In genomic region chr1:205664399-205665108, GRCh38 we compare ENCODE assay signal across 13 cellular contexts. TPM values are rescaled to one million over a fixed set of nuclear protein-coding genes. Genes with fewer than 3 reads are reported as not detected.
DNase-seq lines count a peak whose midpoint lies in the region; ATAC-seq and TF ChIP-seq lines count a peak whose summit lies in the region.
"Had no signal": no experiment of that assay in that cellular context is flagged by ENCODE, and none has a peak within 500 bp of the region (broad histone marks: within the 10 kb centered on the region; RNA-seq: fewer than 3 reads in every experiment).

No MANE protein-coding gene starts in this region.

- POLR2A ChIA-PET in PC-3 (lab: Charles Lee; ENCODE audit: unreplicated experiment), result interaction anchor here (0.5 to 0.7 kb wide), 3 partner anchors 44 to 308 kb away, joined by 4 to 13 read pairs (median 7); no protein-coding TSS in a partner anchor

- CTCF ChIA-PET in PC-3 (lab: Charles Lee), result interaction anchor here (0.9 kb wide), 1 partner anchor 47 kb away, joined by 3 read pairs; no protein-coding TSS in a partner anchor

- BruUV-seq in PC-3 (replicated peaks; lab: Mats Ljungman, UMichigan), result no TSS peak

- peak; percentile 82 for ATAC-seq in PC-3
- ATAC-seq in GM19023 (IDR thresholded peaks at IDR 0.05; ENCODE audit: unreplicated experiment), result no peak
- ATAC-seq: naive thymus-derived CD4-positive, alpha-beta T cell; stimulated activated naive CD8-positive, alpha-beta T cell treated with anti-CD3 and anti-CD28 coated beads, Interleukin-15, amount 100 ng/mL, for 72 hours had no signal

- intact Hi-C loops in PC-3 (cut with micrococcal nuclease), result loop anchor here (2.0 kb wide), 1 partner anchor 16 kb away; the partner anchor contains the start of gene SLC45A3
- intact Hi-C loops in prostate gland (cut with DNase I), result loop anchor here (5.0 to 10.0 kb wide), 2 partner anchors 313 to 430 kb away; no protein-coding TSS in a partner anchor

- peak overlapping the region; percentile 75 for H3K4me2 ChIP-seq in PC-3 (ENCODE audit: low read length)

- TF ChIP-seq POLR2A in prostate gland (IDR thresholded peaks at IDR 0.05), result no peak

- peaks cover 58% of the 10 kb centered on the region for H3K4me1 ChIP-seq in PC-3 (ENCODE audit: insufficient read depth, low read length)
- no peaks in the 10 kb centered on the region for H3K4me1 ChIP-seq in endocrine pancreas (ENCODE audit: control insufficient read depth, insufficient read depth, low read length)
- peaks cover 8% of the 10 kb centered on the region for H3K4me1 ChIP-seq in prostate gland (replicated peaks)

- H3K9ac ChIP-seq in PC-3 (ENCODE audit: low read length), result peak overlapping the region; percentile 55
- H3K9ac ChIP-seq in endocrine pancreas (ENCODE audit: control insufficient read depth, insufficient read depth, low read length), result peak overlapping the region; percentile 42

- no peaks in the 10 kb centered on the region for H3K9me2 ChIP-seq in PC-3 (replicated peaks; ENCODE audit: low read length)

- WGBS in prostate gland, result 52% methylated on average over 20 of the region's 20 CpGs

- H3K27me3 ChIP-seq in PC-3 (ENCODE audit: low read length) (no peaks in the 10 kb centered on the region), endocrine pancreas (ENCODE audit: control insufficient read depth, insufficient read depth, low read length) (no peaks in the 10 kb centered on the region), prostate gland (replicated peaks; ENCODE audit: insufficient read depth) (no peaks in the 10 kb centered on the region)

- no peak for TF ChIP-seq CTCF in PC-3 (conservative IDR thresholded peaks at IDR 0.05; ENCODE audit: low read depth, low read length)
- no peak for TF ChIP-seq CTCF in prostate gland (IDR thresholded peaks at IDR 0.05)

- H3K79me2 ChIP-seq in PC-3 (ENCODE audit: low read length), result peaks cover 48% of the 10 kb centered on the region

- no peaks in the 10 kb centered on the region for H3F3A ChIP-seq in PC-3 (ENCODE audit: low read length, unreplicated experiment)

- peak overlapping the region; percentile 82 for H3K27ac ChIP-seq in PC-3 (ENCODE audit: low read length)
- peak overlapping the region; percentile 46 to 89 for H3K27ac ChIP-seq in prostate gland

- DNase-seq in HCEC 1CT (peak; percentile 12), PC-3 (peak; percentile 91), prostate gland (ENCODE audit: low spot score) (no peak), mesenteric fat pad (ENCODE audit: low spot score) (no peak), cerebellar nuclear complex (lab: John Stamatoyannopoulos, UW) (no peak)
- DNase-seq in NK-92 treated with Interleukin-12 subunit alpha and Interleukin-12 subunit beta, amount 100 ng/mL, for 24 hours (lab: John Stamatoyannopoulos, UW), result no peak
- DNase-seq: aorta; GDM1; naive thymus-derived CD4-positive, alpha-beta T cell; stimulated activated CD4-positive, alpha-beta T cell treated with anti-CD3 and anti-CD28 coated beads, Interleukin-15, amount 100 ng/mL, for 24 hours; stimulated activated naive CD8-positive, alpha-beta T cell treated with anti-CD3 and anti-CD28 coated beads, Interleukin-15, amount 100 ng/mL, for 72 hours had no signal

- H4K20me1 ChIP-seq in PC-3 (ENCODE audit: low read length), result no peaks in the 10 kb centered on the region

- H3K36me3 ChIP-seq in PC-3 (ENCODE audit: low read depth, low read length), result peaks cover 4% of the 10 kb centered on the region; the same call in 1 of the 2 replicates
- no peaks in the 10 kb centered on the region for H3K36me3 ChIP-seq in endocrine pancreas (ENCODE audit: control insufficient read depth, insufficient read depth, low read length)
- H3K36me3 ChIP-seq in prostate gland, result peaks cover 15 to 29% of the 10 kb centered on the region in 2 donors

- H2AFZ ChIP-seq in PC-3 (ENCODE audit: low read length), result peak overlapping the region; percentile 76

- H3K4me3 ChIP-seq in PC-3 (ENCODE audit: low read length) (peak overlapping the region; percentile 45), endocrine pancreas (ENCODE audit: control insufficient read depth, insufficient read depth, low read length) (no peak overlapping the region), prostate gland (peak overlapping the region in 1 of 2 donors; percentile 11)

- H3K9me3 ChIP-seq in PC-3 (ENCODE audit: low read length) (no peaks in the 10 kb centered on the region), endocrine pancreas (ENCODE audit: control insufficient read depth, low read length) (no peaks in the 10 kb centered on the region), prostate gland (no peaks in the 10 kb centered on the region)

RNA-seq across cellular contexts. Expression of gene SLC45A3, which starts 15.8 kb away (rescaled TPM):
- total RNA-seq in PC-3 (2014; rRNA removed), result 33.2 and 37.6 TPM in 2 replicates
- total RNA-seq in prostate gland, result 1,000 to 10,000 TPM in 1 of 2 donors, 100 to 1,000 TPM in 1; 505 to 1,326 TPM
- 2.0 TPM for total RNA-seq in mesenteric fat pad

RNA-seq across cellular contexts. Expression of gene ELK4, which starts 32.7 kb away (rescaled TPM):
- 16.3 and 16.4 TPM in 2 replicates for total RNA-seq in PC-3 (2014; rRNA removed)
- 10 to 100 TPM; 58.8 to 62.7 TPM for total RNA-seq in prostate gland
- 70.2 TPM for total RNA-seq in mesenteric fat pad

Comparison
In these comparisons a context has a peak if more than half of its experiments do, and no peak if none do; other contexts are left out.
1. DNase-seq: peak in HCEC 1CT (single experiment) and PC-3 (single experiment); none in prostate gland (single experiment), NK-92 treated with Interleukin-12 subunit alpha and Interleukin-12 subunit beta, amount 100 ng/mL, for 24 hours (single experiment), mesenteric fat pad (single experiment) and cerebellar nuclear complex (0 of 2).
2. RNA of gene SLC45A3, which starts 15.8 kb away (total RNA-seq): 505 to 1,326 TPM in prostate gland; 33.2 to 37.6 TPM in PC-3 and 2.0 TPM in mesenteric fat pad (single experiment); every median in the first group is over 10 times any median in the second.